Comparison of ENCODE assay signal across 14 cellular contexts in genomic region chr9:110114888-110115259, GRCh38.
DNase-seq lines count a peak whose midpoint lies in the region; ATAC-seq, FAIRE-seq and TF ChIP-seq lines count a peak whose summit lies in the region.
"Had no signal": no experiment of that assay in that cellular context is flagged by ENCODE, and none has a peak within 500 bp of the region (broad histone marks: within the 10 kb centered on the region; RNA-seq: fewer than 3 reads in every experiment).

No MANE protein-coding gene starts in this region.

- DNase-seq in GM12892 (ENCODE audit: insufficient read length) (no peak), dermis blood vessel endothelial cell (peak; percentile 92), iPS-NIHi7 (ENCODE audit: extremely low spot score) (peak; percentile 48), sciatic nerve (ENCODE audit: low spot score) (no peak), COLO829 (ENCODE audit: low spot score) (no peak), middle frontal gyrus (ENCODE audit: extremely low spot score, low spot score) (no peak), GM20000 (ENCODE audit: low spot score) (no peak)
- DNase-seq: activated CD4-positive, alpha-beta T cell treated with anti-CD3 and anti-CD28 coated beads for 36 hours; activated effector memory CD4-positive, alpha-beta T cell treated with Interleukin-2 at 50 U/mL for 16 hours; cerebellar nuclear complex; foreskin melanocyte; MG63; SJCRH30 had no signal

- intact Hi-C loops in sciatic nerve (cut with DNase I): no loop called here

- no peak for FAIRE-seq in GM12892 (lab: Jason Lieb, UNC)

- peak; percentile 77 for ATAC-seq in sciatic nerve
- ATAC-seq in HG03469 (IDR thresholded peaks at IDR 0.05; ENCODE audit: unreplicated experiment): no peak
- ATAC-seq: activated CD4-positive, alpha-beta T cell treated with anti-CD3 and anti-CD28 coated beads for 36 hours had no signal

- TF ChIP-seq CTCF in GM20000 (IDR thresholded peaks at IDR 0.05; ENCODE audit: extremely low read depth, missing control alignments): no peak

- peak; percentile 33; the same call in 1 of the 2 replicates for TF ChIP-seq POLR2A in GM12892 (IDR thresholded peaks at IDR 0.05; ENCODE audit: low read depth, low read length)

Comparison
In these comparisons a context has a peak if more than half of its experiments do, and no peak if none do; other contexts are left out.
1. DNase-seq: peak in dermis blood vessel endothelial cell (single experiment) and iPS-NIHi7 (single experiment); none in GM12892 (single experiment), sciatic nerve (single experiment), COLO829 (single experiment), middle frontal gyrus (single experiment) and GM20000 (single experiment).